In genomic region chr17:4714342-4715070, GRCh38 we compare ENCODE assay signal across 11 cellular contexts. TPM values are rescaled to one million over a fixed set of nuclear protein-coding genes. Genes with fewer than 3 reads are reported as not detected.
DNase-seq lines count a peak whose midpoint lies in the region; ATAC-seq and TF ChIP-seq lines count a peak whose summit lies in the region.
"Not testable (repeated sequence)": the region's sequence is repeated elsewhere in the genome, so short reads cannot be mapped to it uniquely, and the experiment has no call there.
"Had no signal": no experiment of that assay in that cellular context is flagged by ENCODE, and none has a peak within 500 bp of the region (broad histone marks: within the 10 kb centered on the region; RNA-seq: fewer than 3 reads in every experiment).

No MANE protein-coding gene starts in this region.

- H3K4me2 ChIP-seq in BLaER1 treated with 17β-estradiol and CSF1 and Interleukin-3, amounts not matched to agents 10 nM and 100 nM: peak overlapping the region; percentile 94 to 100 (median 99)
- peak overlapping the region; percentile 85 for H3K4me2 ChIP-seq in Loucy (ENCODE audit: low read depth, low read length, poor library complexity, severe bottlenecking)

- H3K27me3 Mint-ChIP-seq in activated CD4-positive, alpha-beta memory T cell treated with anti-CD3 and anti-CD28 coated beads, Interleukin-2, amount 10 ng/mL, durations not matched to agents 7 days and 5 days; activated naive CD8-positive, alpha-beta T cell treated with anti-CD3 and anti-CD28 coated beads for 36 hours: not testable (repeated sequence)

- intact Hi-C loops in right lobe of liver (cut with DNase I): not testable (repeated sequence)

- H3K9me3 Mint-ChIP-seq in activated CD4-positive, alpha-beta memory T cell treated with anti-CD3 and anti-CD28 coated beads, Interleukin-2, amount 10 ng/mL, durations not matched to agents 7 days and 5 days; activated naive CD8-positive, alpha-beta T cell treated with anti-CD3 and anti-CD28 coated beads for 36 hours; stimulated activated effector memory CD8-positive, alpha-beta T cell treated with anti-CD3 and anti-CD28 coated beads, Interleukin-12 subunit alpha, Interleukin-12 subunit beta, amount 100 ng/mL, for 72 hours: not testable (repeated sequence)

- H3K4me3 Mint-ChIP-seq in activated CD4-positive, alpha-beta memory T cell treated with anti-CD3 and anti-CD28 coated beads, Interleukin-2, amount 10 ng/mL, durations not matched to agents 7 days and 5 days: peak overlapping the region; percentile 83
- peak overlapping the region; percentile 78 for H3K4me3 Mint-ChIP-seq in activated naive CD8-positive, alpha-beta T cell treated with anti-CD3 and anti-CD28 coated beads for 36 hours
- peak overlapping the region; percentile 95 for H3K4me3 Mint-ChIP-seq in stimulated activated effector memory CD8-positive, alpha-beta T cell treated with anti-CD3 and anti-CD28 coated beads, Interleukin-12 subunit alpha, Interleukin-12 subunit beta, amount 100 ng/mL, for 72 hours

- H3K9me3 ChIP-seq in BLaER1 treated with 17β-estradiol and CSF1 and Interleukin-3, amounts not matched to agents 10 nM and 100 nM (replicated peaks in 1 of 11): peaks cover 0 to 18% (median 4%) of the 10 kb centered on the region in 11 experiments; a peak in 9 of 22 replicates
- H3K9me3 ChIP-seq in Loucy (ENCODE audit: insufficient read depth, low read depth, low read length); right lobe of liver: not testable (repeated sequence)

- H4K20me1 ChIP-seq in BLaER1 treated with 17β-estradiol and CSF1 and Interleukin-3, amounts not matched to agents 10 nM and 100 nM: peaks cover 11 to 77% (median 27%) of the 10 kb centered on the region in 11 experiments; a peak in 15 of 22 replicates
- not testable (repeated sequence) for H4K20me1 ChIP-seq in Loucy (ENCODE audit: insufficient read depth, low read length, poor library complexity, severe bottlenecking)

- not testable (repeated sequence) for DNase-seq in activated CD4-positive, alpha-beta memory T cell treated with anti-CD3 and anti-CD28 coated beads, Interleukin-2, amount 10 ng/mL, durations not matched to agents 7 days and 5 days; activated naive CD8-positive, alpha-beta T cell treated with anti-CD3 and anti-CD28 coated beads for 36 hours; stimulated activated effector memory CD8-positive, alpha-beta T cell treated with anti-CD3 and anti-CD28 coated beads, Interleukin-12 subunit alpha, Interleukin-12 subunit beta, amount 100 ng/mL, for 72 hours (ENCODE audit: low spot score in 2 of 2)
- DNase-seq in right lobe of liver: peak in 1 of 3 donors; percentile 47

- peaks cover 69% of the 10 kb centered on the region for H3K4me1 Mint-ChIP-seq in activated CD4-positive, alpha-beta memory T cell treated with anti-CD3 and anti-CD28 coated beads, Interleukin-2, amount 10 ng/mL, durations not matched to agents 7 days and 5 days
- peaks cover 41% of the 10 kb centered on the region for H3K4me1 Mint-ChIP-seq in activated naive CD8-positive, alpha-beta T cell treated with anti-CD3 and anti-CD28 coated beads for 36 hours
- H3K4me1 Mint-ChIP-seq in stimulated activated effector memory CD8-positive, alpha-beta T cell treated with anti-CD3 and anti-CD28 coated beads, Interleukin-12 subunit alpha, Interleukin-12 subunit beta, amount 100 ng/mL, for 72 hours: peaks cover 69% of the 10 kb centered on the region

- H3F3A ChIP-seq in Loucy (ENCODE audit: low read depth): not testable (repeated sequence)

- H2AFZ ChIP-seq in Loucy (ENCODE audit: low read length): not testable (repeated sequence)

- peaks cover 63% of the 10 kb centered on the region for H3K79me2 ChIP-seq in Loucy (ENCODE audit: insufficient read depth, low read length)

- H3K4me1 ChIP-seq in BLaER1 treated with 17β-estradiol and CSF1 and Interleukin-3, amounts not matched to agents 10 nM and 100 nM: peaks cover 79 to 90% (median 82%) of the 10 kb centered on the region in 10 experiments
- H3K4me1 ChIP-seq in Loucy (ENCODE audit: insufficient read depth, low read length, poor library complexity, severe bottlenecking) (peaks cover 46% of the 10 kb centered on the region), right lobe of liver (peaks cover 0 to 31% (median 16%) of the 10 kb centered on the region in 4 donors)

- H3K9me2 ChIP-seq in Loucy (replicated peaks; ENCODE audit: low read depth, low read length): not testable (repeated sequence)

- peaks cover 40 to 70% (median 61%) of the 10 kb centered on the region in 11 experiments for H3K36me3 ChIP-seq in BLaER1 treated with 17β-estradiol and CSF1 and Interleukin-3, amounts not matched to agents 10 nM and 100 nM
- peaks cover 17% of the 10 kb centered on the region; the same call in 1 of the 2 replicates for H3K36me3 ChIP-seq in Loucy (ENCODE audit: insufficient read depth, low read length)
- H3K36me3 ChIP-seq in right lobe of liver: not testable (repeated sequence)

- not testable (repeated sequence) for TF ChIP-seq POLR2A in right lobe of liver (IDR thresholded peaks at IDR 0.05)

- peak overlapping the region; percentile 58 to 99 (median 77) for H3K9ac ChIP-seq in BLaER1 treated with 17β-estradiol and CSF1 and Interleukin-3, amounts not matched to agents 10 nM and 100 nM
- H3K9ac ChIP-seq in Loucy (ENCODE audit: low read depth, low read length, poor library complexity, severe bottlenecking): peak overlapping the region; percentile 77

- 58% methylated on average over 4 of the region's 15 CpGs for whole genome bisulfite sequencing in right lobe of liver (ENCODE audit: insufficient coverage, low coverage, low lambda C conversion rate, missing lambda C conversion rate)

- CTCF ChIA-PET in activated CD4-positive, alpha-beta memory T cell treated with anti-CD3 and anti-CD28 coated beads, Interleukin-2, amount 10 ng/mL, durations not matched to agents 7 days and 5 days (lab: Charles Lee): interaction anchor here (1.0 to 2.9 kb wide), 5 partner anchors 16 to 189 kb away, joined by 3 to 14 read pairs (median 4); partner anchors contain the start of gene CHRNE

- peak overlapping the region; percentile 67 to 99 (median 97) for H3K27ac ChIP-seq in BLaER1 treated with 17β-estradiol and CSF1 and Interleukin-3, amounts not matched to agents 10 nM and 100 nM
- H3K27ac ChIP-seq in right lobe of liver: peak overlapping the region in 2 of 3 donors; percentile 1 to 49

- POLR2A ChIA-PET in activated CD4-positive, alpha-beta memory T cell treated with anti-CD3 and anti-CD28 coated beads, Interleukin-2, amount 10 ng/mL, durations not matched to agents 7 days and 5 days (lab: Charles Lee): interaction anchor here (0.7 to 9.8 kb wide), 13 partner anchors 11 to 571 kb away, joined by 3 to 105 read pairs (median 4); partner anchors contain the start of genes CYB5D2, MED11, PELP1 and PFN1

- peaks cover 64% of the 10 kb centered on the region for H3K36me3 Mint-ChIP-seq in activated CD4-positive, alpha-beta memory T cell treated with anti-CD3 and anti-CD28 coated beads, Interleukin-2, amount 10 ng/mL, durations not matched to agents 7 days and 5 days (ENCODE audit: low read depth)
- H3K36me3 Mint-ChIP-seq in activated naive CD8-positive, alpha-beta T cell treated with anti-CD3 and anti-CD28 coated beads for 36 hours: peaks cover 36% of the 10 kb centered on the region
- H3K36me3 Mint-ChIP-seq in stimulated activated effector memory CD8-positive, alpha-beta T cell treated with anti-CD3 and anti-CD28 coated beads, Interleukin-12 subunit alpha, Interleukin-12 subunit beta, amount 100 ng/mL, for 72 hours: peaks cover 81% of the 10 kb centered on the region

- H3K4me3 ChIP-seq in BLaER1 treated with 17β-estradiol and CSF1 and Interleukin-3, amounts not matched to agents 10 nM and 100 nM: peak overlapping the region in 9 of 10 experiments; percentile 39 to 100 (median 92); a peak in 18 of 20 replicates
- H3K4me3 ChIP-seq in Loucy (ENCODE audit: low read length, poor library complexity, severe bottlenecking): peak overlapping the region; percentile 66
- not testable (repeated sequence) for H3K4me3 ChIP-seq in right lobe of liver

- TF ChIP-seq CTCF in Loucy (conservative IDR thresholded peaks at IDR 0.05; ENCODE audit: low read length); right lobe of liver (IDR thresholded peaks at IDR 0.05): not testable (repeated sequence)

- not testable (repeated sequence) for ATAC-seq in right lobe of liver; stimulated activated effector memory CD8-positive, alpha-beta T cell treated with anti-CD3 and anti-CD28 coated beads, Interleukin-12 subunit alpha, Interleukin-12 subunit beta, amount 100 ng/mL, for 72 hours

- not testable (repeated sequence) for H3K27me3 ChIP-seq in BLaER1 treated with 17β-estradiol and CSF1 and Interleukin-3, amounts not matched to agents 10 nM and 100 nM; Loucy (ENCODE audit: insufficient read depth, low read length, poor library complexity, severe bottlenecking); right lobe of liver

- peak overlapping the region; percentile 92 for H3K27ac Mint-ChIP-seq in activated CD4-positive, alpha-beta memory T cell treated with anti-CD3 and anti-CD28 coated beads, Interleukin-2, amount 10 ng/mL, durations not matched to agents 7 days and 5 days
- peak overlapping the region; percentile 91 for H3K27ac Mint-ChIP-seq in activated naive CD8-positive, alpha-beta T cell treated with anti-CD3 and anti-CD28 coated beads for 36 hours
- peak overlapping the region; percentile 95 for H3K27ac Mint-ChIP-seq in stimulated activated effector memory CD8-positive, alpha-beta T cell treated with anti-CD3 and anti-CD28 coated beads, Interleukin-12 subunit alpha, Interleukin-12 subunit beta, amount 100 ng/mL, for 72 hours

RNA-seq across cellular contexts. Expression of gene ARRB2, which starts 4.1 kb away (rescaled TPM):
- total RNA-seq in activated CD4-positive, alpha-beta memory T cell treated with anti-CD3 and anti-CD28 coated beads, Interleukin-2, amount 10 ng/mL, durations not matched to agents 7 days and 5 days: 100 to 1,000 TPM; 372 to 378 TPM
- 100 to 1,000 TPM; 161 to 170 TPM for total RNA-seq in activated naive CD8-positive, alpha-beta T cell treated with anti-CD3 and anti-CD28 coated beads for 36 hours
- 10 to 100 TPM; 18.2 to 38.6 (median 23.9) TPM for total RNA-seq in right lobe of liver

RNA-seq across cellular contexts. Expression of gene PELP1, which starts 10.6 kb away (rescaled TPM):
- total RNA-seq in activated CD4-positive, alpha-beta memory T cell treated with anti-CD3 and anti-CD28 coated beads, Interleukin-2, amount 10 ng/mL, durations not matched to agents 7 days and 5 days: 10 to 100 TPM; 67.7 to 69.2 TPM
- total RNA-seq in activated naive CD8-positive, alpha-beta T cell treated with anti-CD3 and anti-CD28 coated beads for 36 hours: 100 to 1,000 TPM; 110 to 122 TPM
- total RNA-seq in right lobe of liver: 10 to 100 TPM; 11.5 to 22.2 (median 16.1) TPM

RNA-seq across cellular contexts. Expression of gene MED11, which starts 16.7 kb away (rescaled TPM):
- 10 to 100 TPM; 24.6 to 25.3 TPM for total RNA-seq in activated CD4-positive, alpha-beta memory T cell treated with anti-CD3 and anti-CD28 coated beads, Interleukin-2, amount 10 ng/mL, durations not matched to agents 7 days and 5 days
- 10 to 100 TPM; 18.3 to 21.0 TPM for total RNA-seq in activated naive CD8-positive, alpha-beta T cell treated with anti-CD3 and anti-CD28 coated beads for 36 hours
- total RNA-seq in right lobe of liver: 10 to 100 TPM in 5 of 6 experiments, 1 to 10 TPM in 1; 10.0 to 21.1 (median 16.2) TPM

RNA-seq across cellular contexts. Expression of gene ZMYND15, which starts 25.1 kb away (rescaled TPM):
- under 1 TPM in 1 of 2 experiments, not detected in 1; 0.10 TPM for total RNA-seq in activated CD4-positive, alpha-beta memory T cell treated with anti-CD3 and anti-CD28 coated beads, Interleukin-2, amount 10 ng/mL, durations not matched to agents 7 days and 5 days
- not detected for total RNA-seq in activated naive CD8-positive, alpha-beta T cell treated with anti-CD3 and anti-CD28 coated beads for 36 hours
- total RNA-seq in right lobe of liver: 1 to 10 TPM in 5 of 6 experiments, under 1 TPM in 1; 0.70 to 6.5 (median 1.9) TPM
- total RNA-seq: activated CD8-positive, alpha-beta memory T cell treated with anti-CD3 and anti-CD28 coated beads for 36 hours; cardiac muscle cell; dermis microvascular lymphatic vessel endothelial cell; RPMI7951; smooth muscle cell had no signal

RNA-seq across cellular contexts. Expression of gene CXCL16, which starts 25.2 kb away (rescaled TPM):
- 1 to 10 TPM; 2.2 to 2.6 TPM for total RNA-seq in activated CD4-positive, alpha-beta memory T cell treated with anti-CD3 and anti-CD28 coated beads, Interleukin-2, amount 10 ng/mL, durations not matched to agents 7 days and 5 days
- 1 to 10 TPM; 2.0 to 3.3 TPM for total RNA-seq in activated naive CD8-positive, alpha-beta T cell treated with anti-CD3 and anti-CD28 coated beads for 36 hours
- 10 to 100 TPM; 13.3 to 69.6 (median 31.3) TPM for total RNA-seq in right lobe of liver

Comparison
In these comparisons a context has a peak if more than half of its experiments do, and no peak if none do; other contexts are left out.
1. RNA of gene ARRB2, which starts 4.1 kb away (total RNA-seq): 372 to 378 TPM in activated CD4-positive, alpha-beta memory T cell treated with anti-CD3 and anti-CD28 coated beads, Interleukin-2, amount 10 ng/mL, durations not matched to agents 7 days and 5 days and 161 to 170 TPM in activated naive CD8-positive, alpha-beta T cell treated with anti-CD3 and anti-CD28 coated beads for 36 hours; 18.2 to 38.6 TPM in right lobe of liver; every median in the first group is over 4 times any median in the second.
2. Peak in every context shown above with its lines, with median percentiles within 50 percentile points of each other: H3K27ac Mint-ChIP-seq and H3K4me3 Mint-ChIP-seq.